ENCODE assay signal across 27 cellular contexts in genomic region chr11:57397394-57397990, GRCh38. TPM values are rescaled to one million over a fixed set of nuclear protein-coding genes. Genes with fewer than 3 reads are reported as not detected.
"Had no signal": no experiment of that assay in that cellular context is flagged by ENCODE, and none has a peak within 500 bp of the region (broad histone marks: within the 10 kb centered on the region; RNA-seq: fewer than 3 reads in every experiment).

No MANE protein-coding gene starts in this region.

- H3K36me3 ChIP-seq: brain microvascular endothelial cell, colonic mucosa, heart left ventricle, sigmoid colon, spleen had no signal

- H3K27me3 ChIP-seq: colonic mucosa, heart left ventricle, sigmoid colon, spleen had no signal

- H3K4me1 Mint-ChIP-seq: activated CD4-positive, alpha-beta T cell treated with anti-CD3 and anti-CD28 coated beads, Interleukin-2, amount 10 ng/mL, durations not matched to agents 7 days and 5 days; activated naive CD4-positive, alpha-beta T cell treated with anti-CD3 and anti-CD28 coated beads, Interleukin-2, amount 10 ng/mL, durations not matched to agents 7 days and 5 days; activated naive CD8-positive, alpha-beta T cell treated with anti-CD3 and anti-CD28 coated beads, Interleukin-2, amount 50 U/mL, for 24 hours; central memory CD8-positive, alpha-beta T cell; nephron progenitor cell had no signal

- ATAC-seq: activated CD4-positive, CD25-positive, alpha-beta regulatory T cell treated with anti-CD3 and anti-CD28 coated beads, Interleukin-2, amount 50 U/mL, for 24 hours; activated naive CD8-positive, alpha-beta T cell treated with anti-CD3 and anti-CD28 coated beads, Interleukin-2, amount 50 U/mL, for 24 hours; heart left ventricle; left lobe of liver had no signal

- H3K9me3 Mint-ChIP-seq: activated CD4-positive, alpha-beta T cell treated with anti-CD3 and anti-CD28 coated beads, Interleukin-2, amount 10 ng/mL, durations not matched to agents 7 days and 5 days; activated naive CD4-positive, alpha-beta T cell treated with anti-CD3 and anti-CD28 coated beads, Interleukin-2, amount 10 ng/mL, durations not matched to agents 7 days and 5 days; activated naive CD8-positive, alpha-beta T cell treated with anti-CD3 and anti-CD28 coated beads, Interleukin-2, amount 50 U/mL, for 24 hours; central memory CD8-positive, alpha-beta T cell; nephron progenitor cell had no signal

- H3K27ac Mint-ChIP-seq: activated CD4-positive, alpha-beta T cell treated with anti-CD3 and anti-CD28 coated beads, Interleukin-2, amount 10 ng/mL, durations not matched to agents 7 days and 5 days; activated naive CD4-positive, alpha-beta T cell treated with anti-CD3 and anti-CD28 coated beads, Interleukin-2, amount 10 ng/mL, durations not matched to agents 7 days and 5 days; activated naive CD8-positive, alpha-beta T cell treated with anti-CD3 and anti-CD28 coated beads, Interleukin-2, amount 50 U/mL, for 24 hours; nephron progenitor cell had no signal

- H3K27me3 Mint-ChIP-seq: activated CD4-positive, alpha-beta T cell treated with anti-CD3 and anti-CD28 coated beads, Interleukin-2, amount 10 ng/mL, durations not matched to agents 7 days and 5 days; activated naive CD4-positive, alpha-beta T cell treated with anti-CD3 and anti-CD28 coated beads, Interleukin-2, amount 10 ng/mL, durations not matched to agents 7 days and 5 days; activated naive CD8-positive, alpha-beta T cell treated with anti-CD3 and anti-CD28 coated beads, Interleukin-2, amount 50 U/mL, for 24 hours; central memory CD8-positive, alpha-beta T cell had no signal

- H3K4me3 ChIP-seq: colonic mucosa, heart left ventricle, sigmoid colon, spleen had no signal

- DNase-seq: activated CD4-positive, alpha-beta T cell treated with anti-CD3 and anti-CD28 coated beads, Interleukin-2, amount 10 ng/mL, durations not matched to agents 7 days and 5 days; activated CD8-positive, alpha-beta memory T cell treated with anti-CD3 and anti-CD28 coated beads, Interleukin-2, amount 50 U/mL, for 48 hours; activated effector memory CD4-positive, alpha-beta T cell treated with Interleukin-2 at 50 U/mL for 16 hours; activated naive CD4-positive, alpha-beta T cell treated with anti-CD3 and anti-CD28 coated beads, Interleukin-2, amount 10 ng/mL, durations not matched to agents 7 days and 5 days; activated naive CD8-positive, alpha-beta T cell treated with anti-CD3 and anti-CD28 coated beads, Interleukin-2, amount 50 U/mL, for 24 hours; activated T-cell treated with anti-CD3 and anti-CD28 coated beads, Interleukin-2, amount 50 U/mL, for 48 hours; aorta; brain microvascular endothelial cell; colonic mucosa; heart left ventricle; kidney; mammary epithelial cell; midbrain; nephron progenitor cell; nucleus accumbens; posterior cingulate gyrus; sigmoid colon; spleen; stimulated activated naive CD4-positive, alpha-beta T cell had no signal

- H3K36me3 Mint-ChIP-seq: activated naive CD4-positive, alpha-beta T cell treated with anti-CD3 and anti-CD28 coated beads, Interleukin-2, amount 10 ng/mL, durations not matched to agents 7 days and 5 days had no signal

- H3K4me3 Mint-ChIP-seq: activated CD4-positive, alpha-beta T cell treated with anti-CD3 and anti-CD28 coated beads, Interleukin-2, amount 10 ng/mL, durations not matched to agents 7 days and 5 days; activated naive CD4-positive, alpha-beta T cell treated with anti-CD3 and anti-CD28 coated beads, Interleukin-2, amount 10 ng/mL, durations not matched to agents 7 days and 5 days; activated naive CD8-positive, alpha-beta T cell treated with anti-CD3 and anti-CD28 coated beads, Interleukin-2, amount 50 U/mL, for 24 hours; central memory CD8-positive, alpha-beta T cell; nephron progenitor cell had no signal

RNA-seq across cellular contexts. Expression of gene PRG2, which starts 7.0 kb away (rescaled TPM):
- total RNA-seq: colonic mucosa, epithelial cell of proximal tubule, fibroblast of lung, frontal cortex, mammary epithelial cell, renal cortical epithelial cell, sigmoid colon had no signal

RNA-seq across cellular contexts. Expression of gene PRG3, which starts 16.5 kb away (rescaled TPM):
- total RNA-seq: activated CD4-positive, alpha-beta T cell treated with anti-CD3 and anti-CD28 coated beads, Interleukin-2, amount 10 ng/mL, durations not matched to agents 7 days and 5 days; aorta; colonic mucosa; epithelial cell of proximal tubule; fibroblast of lung; frontal cortex; heart left ventricle; kidney; left lobe of liver; mammary epithelial cell; renal cortical epithelial cell; sigmoid colon; ureter had no signal

RNA-seq across cellular contexts. Expression of gene P2RX3, which starts 59.3 kb away (rescaled TPM):
- total RNA-seq: activated CD4-positive, alpha-beta T cell treated with anti-CD3 and anti-CD28 coated beads, Interleukin-2, amount 10 ng/mL, durations not matched to agents 7 days and 5 days; aorta; colonic mucosa; epithelial cell of proximal tubule; fibroblast of lung; frontal cortex; kidney; mammary epithelial cell; renal cortical epithelial cell; spleen had no signal
